Comparison of ENCODE assay signal across 1 cellular context in the genomic region with DNA sequence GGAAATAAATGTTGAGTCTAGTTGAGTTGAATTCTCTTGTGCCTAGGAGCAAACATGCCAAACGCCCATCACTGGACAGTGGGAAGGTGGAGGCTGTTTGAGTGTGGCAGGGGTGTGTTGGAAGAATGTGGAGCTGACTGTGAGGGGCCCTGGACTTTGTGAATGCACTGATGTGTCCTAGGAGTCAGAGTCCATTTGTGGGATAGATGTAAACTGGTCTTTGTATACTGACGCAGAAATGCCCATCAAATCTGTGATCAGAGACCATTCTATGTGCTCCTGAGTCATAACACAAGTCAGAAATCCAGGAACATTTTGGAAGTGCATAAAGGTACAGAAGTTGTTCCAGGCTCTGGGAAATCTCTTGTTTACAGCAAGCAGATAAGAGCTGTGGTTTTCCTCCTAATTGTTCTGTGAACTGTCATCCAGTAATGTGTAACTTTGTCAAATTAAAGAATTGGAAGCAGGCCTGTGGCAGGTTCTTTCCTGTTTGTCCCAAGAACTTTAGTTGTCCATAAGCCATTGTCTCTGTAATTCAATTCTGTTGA.
A peak's percentile ranks its signal among the peaks of the same experiment; 100 is the strongest.
TF ChIP-seq lines count a peak whose summit lies in the region.

No MANE protein-coding gene starts in this region.

TF ChIP-seq in HepG2, 621 proteins besides CTCF, POLR2A, EP300 and RAD21 (continued from another document and continues in another):
- no peak for TF ChIP-seq ATF6 (CRISPR knock-in tag; conservative IDR thresholded peaks at IDR 0.05)
- TF ChIP-seq GATAD2A (CRISPR knock-in tag; IDR thresholded peaks at IDR 0.05), result peak; percentile 56; the same call in 1 of the 2 replicates
- no peak for TF ChIP-seq ZNF720 (CRISPR knock-in tag; IDR thresholded peaks at IDR 0.05)
- TF ChIP-seq MEF2D (CRISPR knock-in tag; IDR thresholded peaks at IDR 0.05), result no peak; the same call in 1 of the 2 replicates
- TF ChIP-seq, protein P1, sequence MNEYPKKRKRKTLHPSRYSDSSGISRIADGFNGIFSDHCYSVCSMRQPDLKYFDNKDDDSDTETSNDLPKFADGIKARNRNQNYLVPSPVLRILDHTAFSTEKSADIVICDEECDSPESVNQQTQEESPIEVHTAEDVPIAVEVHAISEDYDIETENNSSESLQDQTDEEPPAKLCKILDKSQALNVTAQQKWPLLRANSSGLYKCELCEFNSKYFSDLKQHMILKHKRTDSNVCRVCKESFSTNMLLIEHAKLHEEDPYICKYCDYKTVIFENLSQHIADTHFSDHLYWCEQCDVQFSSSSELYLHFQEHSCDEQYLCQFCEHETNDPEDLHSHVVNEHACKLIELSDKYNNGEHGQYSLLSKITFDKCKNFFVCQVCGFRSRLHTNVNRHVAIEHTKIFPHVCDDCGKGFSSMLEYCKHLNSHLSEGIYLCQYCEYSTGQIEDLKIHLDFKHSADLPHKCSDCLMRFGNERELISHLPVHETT (CRISPR knock-in tag; conservative IDR thresholded peaks at IDR 0.05), result no peak
- no peak for TF ChIP-seq ZNF709 (CRISPR knock-in tag; IDR thresholded peaks at IDR 0.05)
- TF ChIP-seq ZBTB8A (CRISPR knock-in tag; IDR thresholded peaks at IDR 0.05; ENCODE audit: borderline replicate concordance, low read depth), result no peak
- TF ChIP-seq SMYD3 (CRISPR knock-in tag; IDR thresholded peaks at IDR 0.05), result no peak
- TF ChIP-seq ZNF33A (CRISPR knock-in tag; IDR thresholded peaks at IDR 0.05; ENCODE audit: borderline replicate concordance), result no peak
- no peak for TF ChIP-seq ZNF724P (CRISPR knock-in tag; IDR thresholded peaks at IDR 0.05; ENCODE audit: borderline replicate concordance)
- TF ChIP-seq NFKB2 (CRISPR knock-in tag; IDR thresholded peaks at IDR 0.05; ENCODE audit: borderline replicate concordance), result no peak
- no peak for TF ChIP-seq ZNF616 (CRISPR knock-in tag; IDR thresholded peaks at IDR 0.05; ENCODE audit: low read depth)
- no peak for TF ChIP-seq MAFF (IDR thresholded peaks at IDR 0.05; ENCODE audit: low read depth, low read length)
- TF ChIP-seq ZNF780A (CRISPR knock-in tag; IDR thresholded peaks at IDR 0.05), result no peak
- 0 out of 2 replicates have a peak, but pooled peaks have one; percentile 33 for TF ChIP-seq ZNF766 (CRISPR knock-in tag; IDR thresholded peaks at IDR 0.05; ENCODE audit: borderline replicate concordance)
- no peak for TF ChIP-seq TAF15 (IDR thresholded peaks at IDR 0.05; ENCODE audit: low read depth, low read length, poor library complexity, severe bottlenecking)
- TF ChIP-seq, protein P2, sequence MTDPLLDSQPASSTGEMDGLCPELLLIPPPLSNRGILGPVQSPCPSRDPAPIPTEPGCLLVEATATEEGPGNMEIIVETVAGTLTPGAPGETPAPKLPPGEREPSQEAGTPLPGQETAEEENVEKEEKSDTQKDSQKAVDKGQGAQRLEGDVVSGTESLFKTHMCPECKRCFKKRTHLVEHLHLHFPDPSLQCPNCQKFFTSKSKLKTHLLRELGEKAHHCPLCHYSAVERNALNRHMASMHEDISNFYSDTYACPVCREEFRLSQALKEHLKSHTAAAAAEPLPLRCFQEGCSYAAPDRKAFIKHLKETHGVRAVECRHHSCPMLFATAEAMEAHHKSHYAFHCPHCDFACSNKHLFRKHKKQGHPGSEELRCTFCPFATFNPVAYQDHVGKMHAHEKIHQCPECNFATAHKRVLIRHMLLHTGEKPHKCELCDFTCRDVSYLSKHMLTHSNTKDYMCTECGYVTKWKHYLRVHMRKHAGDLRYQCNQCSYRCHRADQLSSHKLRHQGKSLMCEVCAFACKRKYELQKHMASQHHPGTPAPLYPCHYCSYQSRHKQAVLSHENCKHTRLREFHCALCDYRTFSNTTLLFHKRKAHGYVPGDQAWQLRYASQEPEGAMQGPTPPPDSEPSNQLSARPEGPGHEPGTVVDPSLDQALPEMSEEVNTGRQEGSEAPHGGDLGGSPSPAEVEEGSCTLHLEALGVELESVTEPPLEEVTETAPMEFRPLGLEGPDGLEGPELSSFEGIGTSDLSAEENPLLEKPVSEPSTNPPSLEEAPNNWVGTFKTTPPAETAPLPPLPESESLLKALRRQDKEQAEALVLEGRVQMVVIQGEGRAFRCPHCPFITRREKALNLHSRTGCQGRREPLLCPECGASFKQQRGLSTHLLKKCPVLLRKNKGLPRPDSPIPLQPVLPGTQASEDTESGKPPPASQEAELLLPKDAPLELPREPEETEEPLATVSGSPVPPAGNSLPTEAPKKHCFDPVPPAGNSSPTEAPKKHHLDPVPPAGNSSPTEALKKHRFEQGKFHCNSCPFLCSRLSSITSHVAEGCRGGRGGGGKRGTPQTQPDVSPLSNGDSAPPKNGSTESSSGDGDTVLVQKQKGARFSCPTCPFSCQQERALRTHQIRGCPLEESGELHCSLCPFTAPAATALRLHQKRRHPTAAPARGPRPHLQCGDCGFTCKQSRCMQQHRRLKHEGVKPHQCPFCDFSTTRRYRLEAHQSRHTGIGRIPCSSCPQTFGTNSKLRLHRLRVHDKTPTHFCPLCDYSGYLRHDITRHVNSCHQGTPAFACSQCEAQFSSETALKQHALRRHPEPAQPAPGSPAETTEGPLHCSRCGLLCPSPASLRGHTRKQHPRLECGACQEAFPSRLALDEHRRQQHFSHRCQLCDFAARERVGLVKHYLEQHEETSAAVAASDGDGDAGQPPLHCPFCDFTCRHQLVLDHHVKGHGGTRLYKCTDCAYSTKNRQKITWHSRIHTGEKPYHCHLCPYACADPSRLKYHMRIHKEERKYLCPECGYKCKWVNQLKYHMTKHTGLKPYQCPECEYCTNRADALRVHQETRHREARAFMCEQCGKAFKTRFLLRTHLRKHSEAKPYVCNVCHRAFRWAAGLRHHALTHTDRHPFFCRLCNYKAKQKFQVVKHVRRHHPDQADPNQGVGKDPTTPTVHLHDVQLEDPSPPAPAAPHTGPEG (CRISPR knock-in tag; IDR thresholded peaks at IDR 0.05), result no peak
- no peak for TF ChIP-seq BATF2 (CRISPR knock-in tag; IDR thresholded peaks at IDR 0.05)
- TF ChIP-seq RFX1 (IDR thresholded peaks at IDR 0.05), result no peak
- TF ChIP-seq USF2 (IDR thresholded peaks at IDR 0.05; ENCODE audit: low read depth, low read length), result no peak
- TF ChIP-seq USF2 (CRISPR knock-in tag; IDR thresholded peaks at IDR 0.05; ENCODE audit: borderline replicate concordance), result no peak
- no peak for TF ChIP-seq SMAD3 (CRISPR knock-in tag; IDR thresholded peaks at IDR 0.05)
- TF ChIP-seq SRSF9 (IDR thresholded peaks at IDR 0.05; ENCODE audit: borderline replicate concordance, insufficient read depth, low read depth, low read length, poor library complexity, severe bottlenecking), result no peak
- TF ChIP-seq ZNF367 (CRISPR knock-in tag; IDR thresholded peaks at IDR 0.05; ENCODE audit: borderline replicate concordance), result no peak
- TF ChIP-seq, protein P3, sequence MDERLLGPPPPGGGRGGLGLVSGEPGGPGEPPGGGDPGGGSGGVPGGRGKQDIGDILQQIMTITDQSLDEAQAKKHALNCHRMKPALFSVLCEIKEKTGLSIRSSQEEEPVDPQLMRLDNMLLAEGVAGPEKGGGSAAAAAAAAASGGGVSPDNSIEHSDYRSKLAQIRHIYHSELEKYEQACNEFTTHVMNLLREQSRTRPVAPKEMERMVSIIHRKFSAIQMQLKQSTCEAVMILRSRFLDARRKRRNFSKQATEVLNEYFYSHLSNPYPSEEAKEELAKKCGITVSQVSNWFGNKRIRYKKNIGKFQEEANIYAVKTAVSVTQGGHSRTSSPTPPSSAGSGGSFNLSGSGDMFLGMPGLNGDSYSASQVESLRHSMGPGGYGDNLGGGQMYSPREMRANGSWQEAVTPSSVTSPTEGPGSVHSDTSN (CRISPR knock-in tag; IDR thresholded peaks at IDR 0.05), result peak; percentile 38; the same call in 1 of the 2 replicates
- no peak for TF ChIP-seq HNRNPK (IDR thresholded peaks at IDR 0.05; ENCODE audit: low read depth, low read length, poor library complexity, severe bottlenecking)
- no peak for TF ChIP-seq ZNF30 (CRISPR knock-in tag; IDR thresholded peaks at IDR 0.05)
- no peak for TF ChIP-seq ZNF24 (IDR thresholded peaks at IDR 0.05)
- TF ChIP-seq TEAD3 (CRISPR knock-in tag; optimal IDR thresholded peaks at IDR 0.05; ENCODE audit: borderline replicate concordance), result peak; percentile 88
- no peak for TF ChIP-seq ZBTB1 (CRISPR knock-in tag; IDR thresholded peaks at IDR 0.05; ENCODE audit: borderline replicate concordance)
- no peak for TF ChIP-seq CHD4 (IDR thresholded peaks at IDR 0.05; ENCODE audit: borderline replicate concordance, low read length)
- no peak for TF ChIP-seq CEBPG (CRISPR knock-in tag; IDR thresholded peaks at IDR 0.05)
- peak; percentile 47; the same call in 1 of the 2 replicates for TF ChIP-seq ELF3 (CRISPR knock-in tag; IDR thresholded peaks at IDR 0.05)
- TF ChIP-seq IRF2 (CRISPR knock-in tag; IDR thresholded peaks at IDR 0.05), result no peak
- TF ChIP-seq HNRNPH1 (optimal IDR thresholded peaks at IDR 0.05; ENCODE audit: low read depth, low read length), result no peak
- TF ChIP-seq KMT2A (CRISPR knock-in tag; IDR thresholded peaks at IDR 0.05), result no peak
- TF ChIP-seq ZNF510 (CRISPR knock-in tag; IDR thresholded peaks at IDR 0.05; ENCODE audit: low read depth), result no peak
- TF ChIP-seq TFDP2 (CRISPR knock-in tag; IDR thresholded peaks at IDR 0.05), result no peak
- TF ChIP-seq TCF7 (IDR thresholded peaks at IDR 0.05; ENCODE audit: low read depth), result peak; percentile 29; the same call in 1 of the 2 replicates
- TF ChIP-seq MXD4 (CRISPR knock-in tag; IDR thresholded peaks at IDR 0.05), result no peak
- no peak for TF ChIP-seq ZNF446 (CRISPR knock-in tag; IDR thresholded peaks at IDR 0.05)
- TF ChIP-seq, protein P4, sequence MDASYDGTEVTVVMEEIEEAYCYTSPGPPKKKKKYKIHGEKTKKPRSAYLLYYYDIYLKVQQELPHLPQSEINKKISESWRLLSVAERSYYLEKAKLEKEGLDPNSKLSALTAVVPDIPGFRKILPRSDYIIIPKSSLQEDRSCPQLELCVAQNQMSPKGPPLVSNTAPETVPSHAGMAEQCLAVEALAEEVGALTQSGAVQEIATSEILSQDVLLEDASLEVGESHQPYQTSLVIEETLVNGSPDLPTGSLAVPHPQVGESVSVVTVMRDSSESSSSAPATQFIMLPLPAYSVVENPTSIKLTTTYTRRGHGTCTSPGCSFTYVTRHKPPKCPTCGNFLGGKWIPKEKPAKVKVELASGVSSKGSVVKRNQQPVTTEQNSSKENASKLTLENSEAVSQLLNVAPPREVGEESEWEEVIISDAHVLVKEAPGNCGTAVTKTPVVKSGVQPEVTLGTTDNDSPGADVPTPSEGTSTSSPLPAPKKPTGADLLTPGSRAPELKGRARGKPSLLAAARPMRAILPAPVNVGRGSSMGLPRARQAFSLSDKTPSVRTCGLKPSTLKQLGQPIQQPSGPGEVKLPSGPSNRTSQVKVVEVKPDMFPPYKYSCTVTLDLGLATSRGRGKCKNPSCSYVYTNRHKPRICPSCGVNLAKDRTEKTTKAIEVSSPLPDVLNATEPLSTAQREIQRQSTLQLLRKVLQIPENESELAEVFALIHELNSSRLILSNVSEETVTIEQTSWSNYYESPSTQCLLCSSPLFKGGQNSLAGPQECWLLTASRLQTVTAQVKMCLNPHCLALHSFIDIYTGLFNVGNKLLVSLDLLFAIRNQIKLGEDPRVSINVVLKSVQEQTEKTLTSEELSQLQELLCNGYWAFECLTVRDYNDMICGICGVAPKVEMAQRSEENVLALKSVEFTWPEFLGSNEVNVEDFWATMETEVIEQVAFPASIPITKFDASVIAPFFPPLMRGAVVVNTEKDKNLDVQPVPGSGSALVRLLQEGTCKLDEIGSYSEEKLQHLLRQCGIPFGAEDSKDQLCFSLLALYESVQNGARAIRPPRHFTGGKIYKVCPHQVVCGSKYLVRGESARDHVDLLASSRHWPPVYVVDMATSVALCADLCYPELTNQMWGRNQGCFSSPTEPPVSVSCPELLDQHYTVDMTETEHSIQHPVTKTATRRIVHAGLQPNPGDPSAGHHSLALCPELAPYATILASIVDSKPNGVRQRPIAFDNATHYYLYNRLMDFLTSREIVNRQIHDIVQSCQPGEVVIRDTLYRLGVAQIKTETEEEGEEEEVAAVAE (CRISPR knock-in tag; IDR thresholded peaks at IDR 0.05; ENCODE audit: borderline replicate concordance), result no peak
